ENCODE assay signal across 8 cellular contexts in the genomic region with DNA sequence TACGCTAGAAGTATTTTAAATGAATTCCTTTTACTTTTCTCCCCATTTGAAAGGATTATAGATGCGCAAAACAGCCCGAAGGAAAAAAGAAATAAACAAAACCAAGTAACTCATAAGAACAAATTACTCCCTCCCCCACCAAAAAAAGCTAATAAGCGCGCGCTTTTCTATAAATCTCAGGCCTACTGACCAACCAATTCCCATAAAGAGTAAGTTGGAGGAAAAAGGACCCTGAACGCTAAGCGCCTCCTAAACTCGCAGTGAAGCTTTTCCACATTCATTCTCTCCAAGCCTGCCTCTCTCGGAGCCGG. TPM values are rescaled to one million over a fixed set of nuclear protein-coding genes. Genes with fewer than 3 reads are reported as not detected.
A peak's percentile ranks its signal among the peaks of the same experiment; 100 is the strongest.
DNase-seq lines count a peak whose midpoint lies in the region; ATAC-seq and TF ChIP-seq lines count a peak whose summit lies in the region.

No MANE protein-coding gene starts in this region.

- H3K27ac ChIP-seq in cardiac muscle cell (peak overlapping the region; percentile 90), ascending aorta (peak overlapping the region; percentile 62 to 82), upper lobe of left lung (peak overlapping the region; percentile 86 to 97 (median 90))

- no peak for TF ChIP-seq CTCF in cardiac muscle cell (IDR thresholded peaks at IDR 0.05; ENCODE audit: low read depth, low read length)
- no peak for TF ChIP-seq CTCF in ascending aorta (IDR thresholded peaks at IDR 0.05)
- no peak for TF ChIP-seq CTCF in lower leg skin (IDR thresholded peaks at IDR 0.05)
- no peak for TF ChIP-seq CTCF in upper lobe of left lung (IDR thresholded peaks at IDR 0.05)

- peaks cover 13% of the 10 kb centered on the region for H3K4me1 ChIP-seq in cardiac muscle cell (ENCODE audit: low read depth)
- H3K4me1 ChIP-seq in ascending aorta, result peaks cover 0 to 7% of the 10 kb centered on the region in 2 donors
- peaks cover 2 to 21% (median 7%) of the 10 kb centered on the region in 4 donors for H3K4me1 ChIP-seq in upper lobe of left lung

- peak in 1 of 2 donors; percentile 39 for DNase-seq in cardiac muscle cell (ENCODE audit: low read depth in 1 of 2, low spot score in 1 of 2)
- DNase-seq in left ventricle myocardium superior, result no peak
- DNase-seq in ascending aorta (ENCODE audit: low spot score in 2 of 2), result no peak
- no peak for DNase-seq in lower leg skin (ENCODE audit: low spot score in 2 of 2)
- no peak for DNase-seq in upper lobe of left lung
- no peak for DNase-seq in NCI-H774 (lab: John Stamatoyannopoulos, UW)
- DNase-seq in DMS153 (lab: John Stamatoyannopoulos, UW), result no peak

- 1% methylated on average over 11 of the region's 11 CpGs for WGBS in lower leg skin, 2 donors
- 0% methylated on average over 11 of the region's 11 CpGs for WGBS in upper lobe of left lung, 2 donors

- H3K4me3 ChIP-seq in cardiac muscle cell (peak overlapping the region; percentile 55), ascending aorta (peak overlapping the region; percentile 68 to 93), lower leg skin (ENCODE audit: low read depth, poor library complexity, severe bottlenecking) (peak overlapping the region; percentile 90), upper lobe of left lung (peak overlapping the region; percentile 73 to 87 (median 82))

- peaks cover 16% of the 10 kb centered on the region for H3K27me3 ChIP-seq in cardiac muscle cell
- H3K27me3 ChIP-seq in ascending aorta, result no peaks in the 10 kb centered on the region
- no peaks in the 10 kb centered on the region for H3K27me3 ChIP-seq in upper lobe of left lung

- H3K9me3 ChIP-seq in cardiac muscle cell (ENCODE audit: low read depth) (no peaks in the 10 kb centered on the region), ascending aorta (no peaks in the 10 kb centered on the region), upper lobe of left lung (no peaks in the 10 kb centered on the region)

- no peak for TF ChIP-seq POLR2A in lower leg skin (IDR thresholded peaks at IDR 0.05)
- no peak for TF ChIP-seq POLR2A in upper lobe of left lung (IDR thresholded peaks at IDR 0.05)

- TF ChIP-seq EP300 in upper lobe of left lung (IDR thresholded peaks at IDR 0.05), result no peak

- no peak for ATAC-seq in left ventricle myocardium superior
- no peak for ATAC-seq in upper lobe of left lung (ENCODE audit: low FRiP score in 2 of 2)
- no peak for ATAC-seq in HG03378 (IDR thresholded peaks at IDR 0.05; ENCODE audit: unreplicated experiment)

- intact Hi-C loops in left ventricle myocardium superior (cut with micrococcal nuclease) (no loop called here), ascending aorta (cut with DNase I) (loop anchor here (2.0 to 5.0 kb wide), 3 partner anchors 62 to 493 kb away; partner anchors contain the start of genes BRMS1L and PAX9), lower leg skin (cut with DNase I; ENCODE audit: low total_unique reads) (no loop called here)

- H3K36me3 ChIP-seq in cardiac muscle cell (no peaks in the 10 kb centered on the region), ascending aorta (no peaks in the 10 kb centered on the region), upper lobe of left lung (no peaks in the 10 kb centered on the region)

RNA-seq across cellular contexts. Expression of gene MBIP, which starts 0.6 kb away (rescaled TPM):
- total RNA-seq in cardiac muscle cell, result 12.6 and 13.1 TPM in 2 replicates
- polyA plus RNA-seq in cardiac muscle cell, result 30.9 and 31.9 TPM in 2 replicates
- total RNA-seq in left ventricle myocardium superior, result 10.1 TPM
- total RNA-seq in ascending aorta, result 2.2 TPM
- total RNA-seq in lower leg skin, result 10 to 100 TPM; 17.2 to 35.8 (median 21.0) TPM
- 100 to 1,000 TPM in 4 of 6 donors, 10 to 100 TPM in 2; 65.0 to 264 (median 133) TPM for total RNA-seq in upper lobe of left lung
